9 cellular contexts compared by ENCODE assay signal in the genomic region with DNA sequence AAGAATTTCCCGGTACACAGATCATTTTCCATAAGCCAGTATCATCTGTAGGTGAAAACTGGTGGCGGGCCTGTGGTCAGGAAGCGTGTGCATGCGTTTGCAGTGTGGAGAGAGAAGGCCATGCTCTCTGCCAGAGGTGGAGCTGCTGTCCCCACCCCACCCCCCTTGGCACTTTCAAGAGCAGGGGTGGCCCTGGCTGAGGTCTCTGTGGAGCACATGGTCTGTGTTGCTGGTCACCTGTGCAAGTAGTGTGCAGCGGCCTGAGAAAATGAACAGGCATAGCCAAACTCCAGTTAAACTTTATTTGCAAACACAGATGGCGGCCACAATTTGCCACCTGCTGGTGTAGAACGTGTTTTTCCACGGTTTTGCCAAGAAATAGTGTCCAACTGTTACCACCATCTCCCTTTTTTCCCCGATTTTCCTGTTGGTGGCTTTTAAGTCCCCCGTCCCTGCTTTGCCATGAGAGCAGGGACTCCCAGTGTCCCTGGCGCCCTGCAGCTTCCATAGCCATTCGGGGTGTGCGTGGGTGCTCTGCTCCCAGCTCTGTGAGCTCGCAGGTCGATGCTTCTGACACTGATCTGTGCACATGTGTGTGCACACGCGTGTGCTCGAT. TPM values are rescaled to one million over a fixed set of nuclear protein-coding genes. Genes with fewer than 3 reads are reported as not detected.
DNase-seq lines count a peak whose midpoint lies in the region; ATAC-seq and TF ChIP-seq lines count a peak whose summit lies in the region.
"Had no signal": no experiment of that assay in that cellular context is flagged by ENCODE, and none has a peak within 500 bp of the region (broad histone marks: within the 10 kb centered on the region; RNA-seq: fewer than 3 reads in every experiment).

No MANE protein-coding gene starts in this region.

- H4K91ac ChIP-seq in H9 (ENCODE audit: insufficient read length, low read depth, low read length) = no peak overlapping the region

- H3K27me3 ChIP-seq in H9 (ENCODE audit: insufficient read depth, low read length) = no peaks in the 10 kb centered on the region

- H2BK12ac ChIP-seq in H9 (ENCODE audit: insufficient read length, low read depth, low read length) = no peak overlapping the region

- H3K4me1 ChIP-seq in H9 (ENCODE audit: insufficient read depth, low read length) (no peaks in the 10 kb centered on the region; the same call in 1 of the 2 replicates), OCI-LY7 (ENCODE audit: insufficient read depth, low read length, poor library complexity, severe bottlenecking) (peaks cover 16% of the 10 kb centered on the region)

- H2AK5ac ChIP-seq in H9 (ENCODE audit: insufficient read length, low read length) = no peak overlapping the region

- H3K79me2 ChIP-seq in H9 (ENCODE audit: insufficient read depth, low read length) (peaks cover 18% of the 10 kb centered on the region; the same call in 1 of the 2 replicates), OCI-LY7 (ENCODE audit: insufficient read depth, low read depth, low read length) (peaks cover 32% of the 10 kb centered on the region)

- TSS peak; percentile 56 for BruUV-seq in OCI-LY7 (replicated peaks; lab: Mats Ljungman, UMichigan)

- H2BK20ac ChIP-seq in H9 (ENCODE audit: low read depth, low read length, poor library complexity, severe bottlenecking) = no peak overlapping the region

- H3K9me3 Mint-ChIP-seq in H9 = no peaks in the 10 kb centered on the region
- H3K9me3 Mint-ChIP-seq in effector memory CD8-positive, alpha-beta T cell = no peaks in the 10 kb centered on the region
- no peaks in the 10 kb centered on the region for H3K9me3 Mint-ChIP-seq in progenitor cell of endocrine pancreas (ENCODE audit: low read depth)

- intact Hi-C loops in OCI-LY7 (cut with micrococcal nuclease; ENCODE audit: unreplicated experiment) = no loop called here

- H2BK15ac ChIP-seq in H9 (ENCODE audit: low read depth, low read length) = no peak overlapping the region

- H3K9me2 ChIP-seq in OCI-LY7 (ENCODE audit: insufficient read depth, low read length) = no peaks in the 10 kb centered on the region

- no peak overlapping the region for H3K23ac ChIP-seq in H9 (ENCODE audit: insufficient read length, low read depth, low read length)

- H2AFZ ChIP-seq in H9 (ENCODE audit: low read length) (no peak overlapping the region), OCI-LY7 (ENCODE audit: low read length) (no peak overlapping the region)

- WGBS in H9 (ENCODE audit: extremely low coverage, insufficient read length, low lambda C conversion rate) = no CpG with 5 or more reads among the region's 18 CpGs

- H3K27ac Mint-ChIP-seq in H9 (peak overlapping the region; percentile 48 to 91 (median 68); a peak in 5 of 7 replicates), progenitor cell of endocrine pancreas (peak overlapping the region; percentile 88)
- H3K27ac Mint-ChIP-seq in effector memory CD8-positive, alpha-beta T cell = peak overlapping the region in 1 of 2 donors; percentile 66

- peak overlapping the region; percentile 100 for H3K4me3 ChIP-seq in OCI-LY7 (ENCODE audit: low read depth, low read length, poor library complexity, severe bottlenecking)
- H3K4me3 ChIP-seq: lung had no signal

- H3K79me1 ChIP-seq in H9 (ENCODE audit: insufficient read depth, low read depth, low read length, poor library complexity, severe bottlenecking) = no peaks in the 10 kb centered on the region

- CTCF ChIA-PET in OCI-LY7 (lab: Charles Lee; ENCODE audit: unreplicated experiment) = no interaction called here

- no peak overlapping the region for H3K9ac ChIP-seq in H9 (ENCODE audit: extremely low read depth, insufficient read length, low read length)

- H3K27ac ChIP-seq in H9 (ENCODE audit: insufficient read length, low read depth, low read length) (no peak overlapping the region), OCI-LY7 (ENCODE audit: low read depth, low read length, poor library complexity, severe bottlenecking) (no peak overlapping the region)

- no peak overlapping the region for H4K8ac ChIP-seq in H9 (replicated peaks; ENCODE audit: insufficient read length, low read depth, low read length)

- H4K20me1 ChIP-seq in H9 (ENCODE audit: control insufficient read depth, insufficient read depth, insufficient read length) = no peaks in the 10 kb centered on the region
- H4K20me1 ChIP-seq in OCI-LY7 (ENCODE audit: insufficient read depth, low read length) = peaks cover 16% of the 10 kb centered on the region; the same call in 1 of the 2 replicates

- H2BK120ac ChIP-seq in H9 (ENCODE audit: low read depth, low read length, poor library complexity, severe bottlenecking) = no peak overlapping the region

- no peak for DNase-seq in H9
- no peak for DNase-seq in OCI-LY7 (ENCODE audit: low spot score)
- no peak for DNase-seq in effector memory CD8-positive, alpha-beta T cell
- no peak for DNase-seq in progenitor cell of endocrine pancreas (ENCODE audit: low spot score, unreplicated experiment)
- DNase-seq in stimulated activated CD4-positive, alpha-beta T cell treated with anti-CD3 and anti-CD28 coated beads, Interleukin-15, amount 100 ng/mL, for 24 hours = no peak
- DNase-seq: NCI-H1694 had no signal

- POLR2A ChIA-PET in OCI-LY7 (lab: Charles Lee) = no interaction called here

- H3K36me3 Mint-ChIP-seq in H9 (ENCODE audit: insufficient read depth in 1 of 3, low read depth in 3 of 3) (peaks cover 24 to 58% (median 55%) of the 10 kb centered on the region in 3 experiments), progenitor cell of endocrine pancreas (ENCODE audit: insufficient read depth) (peaks cover 1% of the 10 kb centered on the region)
- peaks cover 32% of the 10 kb centered on the region for H3K36me3 Mint-ChIP-seq in effector memory CD8-positive, alpha-beta T cell (ENCODE audit: insufficient read depth)

- no peak overlapping the region for H4K5ac ChIP-seq in H9 (ENCODE audit: insufficient read length, low read depth, low read length)

- peaks cover 69% of the 10 kb centered on the region for H3K36me3 ChIP-seq in OCI-LY7 (ENCODE audit: insufficient read depth, low read length)

- H3K4me1 Mint-ChIP-seq in H9 (peaks cover 14 to 22% of the 10 kb centered on the region in 2 experiments), progenitor cell of endocrine pancreas (ENCODE audit: low read depth) (peaks cover 15% of the 10 kb centered on the region)
- peaks cover 19 to 23% of the 10 kb centered on the region in 2 donors for H3K4me1 Mint-ChIP-seq in effector memory CD8-positive, alpha-beta T cell (ENCODE audit: low read depth in 2 of 2)

- H3K9me3 ChIP-seq in H9 (ENCODE audit: control insufficient read depth, low read depth, low read length) (no peaks in the 10 kb centered on the region), OCI-LY7 (ENCODE audit: low read length) (no peaks in the 10 kb centered on the region)

- no peak overlapping the region for H3K14ac ChIP-seq in H9 (ENCODE audit: insufficient read depth, low read length)

- no peak for TF ChIP-seq CTCF in H9 (conservative IDR thresholded peaks at IDR 0.05)
- no peak for TF ChIP-seq CTCF in OCI-LY7 (conservative IDR thresholded peaks at IDR 0.05; ENCODE audit: low read length)
- no peak for TF ChIP-seq CTCF in progenitor cell of endocrine pancreas (IDR thresholded peaks at IDR 0.05; ENCODE audit: unreplicated experiment)

- H3K4me3 Mint-ChIP-seq in H9 (peak overlapping the region; percentile 90 to 96; a peak in 4 of 5 replicates), progenitor cell of endocrine pancreas (ENCODE audit: low read depth) (peak overlapping the region; percentile 85)
- H3K4me3 Mint-ChIP-seq in effector memory CD8-positive, alpha-beta T cell = peak overlapping the region; percentile 92 to 98

- no peak overlapping the region for H3K18ac ChIP-seq in H9 (ENCODE audit: insufficient read length, low read depth, low read length)

- no peak for ATAC-seq in effector memory CD8-positive, alpha-beta T cell (replicated peaks)
- ATAC-seq in HG03571 (IDR thresholded peaks at IDR 0.05; ENCODE audit: unreplicated experiment) (no peak), HG03175 (IDR thresholded peaks at IDR 0.05; ENCODE audit: unreplicated experiment) (no peak)

- H3K56ac ChIP-seq in H9 (ENCODE audit: insufficient read length, low read depth, low read length) = no peak overlapping the region

- H3K4me2 ChIP-seq in H9 (ENCODE audit: insufficient read depth, insufficient read length, low read length) (no peak overlapping the region), OCI-LY7 (ENCODE audit: low read length) (peak overlapping the region; percentile 82)

- no peaks in the 10 kb centered on the region for H3K27me3 Mint-ChIP-seq in H9 (ENCODE audit: low read depth)
- H3K27me3 Mint-ChIP-seq in effector memory CD8-positive, alpha-beta T cell = no peaks in the 10 kb centered on the region
- H3K27me3 Mint-ChIP-seq in progenitor cell of endocrine pancreas = no peaks in the 10 kb centered on the region

- no peak overlapping the region for H2BK5ac ChIP-seq in H9 (ENCODE audit: insufficient read length, low read length)

- peaks cover 7% of the 10 kb centered on the region for H3K23me2 ChIP-seq in H9 (ENCODE audit: insufficient read length, low read depth, low read length, poor library complexity, severe bottlenecking)

- no peak overlapping the region for H3K4ac ChIP-seq in H9 (ENCODE audit: low read depth, low read length)

- no peak overlapping the region for H3T11ph ChIP-seq in H9 (ENCODE audit: low read length)

RNA-seq across cellular contexts. Expression of gene ADRM1, which starts 2.5 kb away (rescaled TPM):
- total RNA-seq in H9 (2021) (153 and 154 TPM in 2 replicates), OCI-LY7 (2022) (70.7 and 87.0 TPM in 2 replicates), progenitor cell of endocrine pancreas (66.2 and 67.1 TPM in 2 replicates)
- 123 and 128 TPM in 2 replicates for total RNA-seq in OCI-LY7 (2014; rRNA removed; shearing (Covaris generic))
